Comparison of ENCODE assay signal across 8 cellular contexts in the genomic region with DNA sequence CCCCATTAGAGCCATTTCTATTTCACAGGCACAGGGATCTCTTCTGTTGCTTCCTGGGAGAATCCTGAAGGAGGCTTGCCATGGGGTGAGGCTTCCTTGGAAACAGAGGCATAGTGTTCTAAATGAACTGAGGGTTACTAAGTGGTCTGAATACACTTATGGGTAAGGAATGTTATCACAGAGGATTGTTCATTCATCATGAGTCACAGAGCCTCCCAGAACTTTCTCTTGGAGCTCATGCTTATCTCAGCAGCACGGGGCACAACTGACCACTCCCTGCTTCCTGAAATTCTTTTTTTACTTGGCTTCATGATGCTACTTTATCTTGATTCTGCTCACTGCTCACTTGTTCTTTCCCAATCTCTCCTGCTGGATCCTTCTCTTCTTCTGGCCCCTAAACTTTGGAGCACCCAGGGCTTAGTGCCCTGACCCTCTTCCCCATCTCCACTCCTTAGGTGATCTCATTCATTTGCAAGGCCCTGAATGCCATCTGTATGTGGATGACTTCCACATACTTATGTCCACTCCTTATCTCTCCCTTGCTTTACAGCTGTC. TPM values are rescaled to one million over a fixed set of nuclear protein-coding genes. Genes with fewer than 3 reads are reported as not detected.
DNase-seq lines count a peak whose midpoint lies in the region; ATAC-seq and TF ChIP-seq lines count a peak whose summit lies in the region.
"Had no signal": no experiment of that assay in that cellular context is flagged by ENCODE, and none has a peak within 500 bp of the region (broad histone marks: within the 10 kb centered on the region; RNA-seq: fewer than 3 reads in every experiment).

No MANE protein-coding gene starts in this region.

- peak overlapping the region; percentile 25; the same call in 1 of the 2 replicates for H4K5ac ChIP-seq in IMR-90 (ENCODE audit: low read depth, low read length)

- H3K27ac ChIP-seq in IMR-90 (ENCODE audit: insufficient read depth, low read length) (peak overlapping the region; percentile 71), left lung (peak overlapping the region; percentile 58 to 68), aorta (ENCODE audit: low read depth in 1 of 2, low read length in 2 of 2) (peak overlapping the region; percentile 70 to 92), substantia nigra (ENCODE audit: low read depth, low read length, poor library complexity, severe bottlenecking) (no peak overlapping the region)

- H2BK15ac ChIP-seq in IMR-90 (ENCODE audit: low read depth, low read length), result peak overlapping the region; percentile 88; the same call in 2 of the 3 replicates

- H3K4me1 ChIP-seq in IMR-90 (ENCODE audit: control insufficient read depth, insufficient read depth, low read length) (peaks cover 18% of the 10 kb centered on the region), left lung (peaks cover 12 to 32% of the 10 kb centered on the region in 2 donors), aorta (ENCODE audit: control insufficient read depth in 1 of 2, insufficient read depth in 2 of 2, low read length in 2 of 2) (peaks cover 2 to 19% of the 10 kb centered on the region in 2 donors)

- H3K4me1 Mint-ChIP-seq in activated CD4-positive, alpha-beta T cell treated with anti-CD3 and anti-CD28 coated beads for 36 hours, result peaks cover 3% of the 10 kb centered on the region

- H3K36me3 ChIP-seq in IMR-90 (ENCODE audit: control insufficient read depth, insufficient read depth, low read length), result no peaks in the 10 kb centered on the region; the same call in 1 of the 2 replicates
- H3K36me3 ChIP-seq in left lung, result no peaks in the 10 kb centered on the region
- no peaks in the 10 kb centered on the region for H3K36me3 ChIP-seq in aorta (ENCODE audit: control insufficient read depth in 1 of 2, insufficient read depth in 2 of 2, low read length in 1 of 2)

- H2BK5ac ChIP-seq in IMR-90 (ENCODE audit: low read depth, low read length, poor library complexity, severe bottlenecking), result peak overlapping the region; percentile 74

- H3K4me3 ChIP-seq in IMR-90 (ENCODE audit: insufficient read depth, low read depth, low read length) (no peak overlapping the region), cardiac fibroblast (replicated peaks in 1 of 2; ENCODE audit: low read depth in 2 of 2, low read length in 2 of 2) (no peak overlapping the region), left lung (no peak overlapping the region), aorta (ENCODE audit: low read length in 2 of 2) (no peak overlapping the region)

- peak overlapping the region; percentile 73 for H3K4ac ChIP-seq in IMR-90 (ENCODE audit: low read depth, low read length)

- H4K91ac ChIP-seq in IMR-90 (ENCODE audit: insufficient read depth, low read depth, low read length), result peak overlapping the region; percentile 82

- H3K36me3 Mint-ChIP-seq in activated CD4-positive, alpha-beta T cell treated with anti-CD3 and anti-CD28 coated beads for 36 hours (ENCODE audit: low read depth), result peaks cover 6% of the 10 kb centered on the region

- TF ChIP-seq CTCF in IMR-90 (conservative IDR thresholded peaks at IDR 0.05; ENCODE audit: low read depth, low read length) (no peak; the same call in 1 of the 2 replicates), cardiac fibroblast (IDR thresholded peaks at IDR 0.05; ENCODE audit: low read depth, low read length) (no peak), left lung (IDR thresholded peaks at IDR 0.05) (no peak)

- H2AK5ac ChIP-seq in IMR-90 (ENCODE audit: low read depth, low read length), result peak overlapping the region; percentile 60

- POLR2A ChIA-PET in IMR-90 (lab: Charles Lee; ENCODE audit: unreplicated experiment), result no interaction called here
- POLR2A ChIA-PET in activated CD4-positive, alpha-beta T cell treated with anti-CD3 and anti-CD28 coated beads for 36 hours (lab: Charles Lee), result no interaction called here

- peaks cover 33 to 69% of the 10 kb centered on the region in 2 experiments for H3K79me1 ChIP-seq in IMR-90 (ENCODE audit: low read depth in 1 of 2, low read length in 2 of 2)

- H3K14ac ChIP-seq in IMR-90 (replicated peaks; ENCODE audit: low read depth, low read length), result peak overlapping the region; percentile 79

- peak; percentile 98 for DNase-seq in IMR-90
- peak; percentile 95 to 97 for DNase-seq in cardiac fibroblast (ENCODE audit: low read depth in 2 of 2)
- DNase-seq in left lung, result peak in 1 of 2 donors; percentile 33
- peak in 1 of 2 donors; percentile 63 for DNase-seq in aorta
- no peak for DNase-seq in substantia nigra (lab: John Stamatoyannopoulos, UW)
- DNase-seq in ureter (ENCODE audit: low spot score), result no peak
- DNase-seq in activated CD4-positive, alpha-beta T cell treated with anti-CD3 and anti-CD28 coated beads for 36 hours, result no peak
- DNase-seq: activated CD4-positive, alpha-beta T cell treated with anti-CD3 and anti-CD28 coated beads, Interleukin-2, amount 50 U/mL, for 48 hours had no signal

- peak overlapping the region; percentile 75; the same call in 1 of the 2 replicates for H3K23ac ChIP-seq in IMR-90 (ENCODE audit: low read depth, low read length)

- H3K56ac ChIP-seq in IMR-90 (ENCODE audit: extremely low read depth, insufficient read depth, low read length), result peak overlapping the region; percentile 70

- intact Hi-C loops in IMR-90 (cut with micrococcal nuclease), result loop anchor here (1.0 to 5.0 kb wide), 2 partner anchors 63 to 269 kb away; no protein-coding TSS in a partner anchor
- intact Hi-C loops in left lung (cut with DNase I), result no loop called here
- intact Hi-C loops in aorta (cut with DNase I), result loop anchor here (1.0 to 10.0 kb wide), 5 partner anchors 32 to 59 kb away; partner anchors contain the start of gene ANO6 (in 2 of the 2)
- intact Hi-C loops in activated CD4-positive, alpha-beta T cell treated with anti-CD3 and anti-CD28 coated beads for 36 hours (cut with DNase I, micrococcal nuclease), result no loop called here

- WGBS in IMR-90 (ENCODE audit: extremely low coverage in 2 of 2, insufficient read length in 1 of 2), 2 experiments, result no CpG with 5 or more reads among the region's 1 CpG
- WGBS in aorta, 2 donors, result 0 to 4% methylated on average over 1 of the region's 1 CpG

- CTCF ChIA-PET in IMR-90 (lab: Yijun Ruan, JAX), result no interaction called here
- CTCF ChIA-PET in activated CD4-positive, alpha-beta T cell treated with anti-CD3 and anti-CD28 coated beads for 36 hours (lab: Charles Lee), result no interaction called here

- dilution Hi-C loops in IMR-90 (cut with HindIII; ENCODE audit: low sequenced_read_pairs, unreplicated experiment), result no loop called here

- H2AK9ac ChIP-seq in IMR-90 (replicated peaks; ENCODE audit: low read depth, low read length, poor library complexity), result peak overlapping the region; percentile 91

- peak overlapping the region; percentile 71 for H2BK20ac ChIP-seq in IMR-90 (ENCODE audit: low read depth, low read length)

- no peak overlapping the region for H3K4me3 Mint-ChIP-seq in activated CD4-positive, alpha-beta T cell treated with anti-CD3 and anti-CD28 coated beads for 36 hours

- BruUV-seq in IMR-90 (replicated peaks; lab: Mats Ljungman, UMichigan), result no TSS peak

- H4K20me1 ChIP-seq in IMR-90 (ENCODE audit: insufficient read depth, low read length), result peaks cover 13% of the 10 kb centered on the region; the same call in 1 of the 2 replicates

- H2BK120ac ChIP-seq in IMR-90 (ENCODE audit: low read depth, low read length), result peak overlapping the region; percentile 87

- no peak overlapping the region for H3K9ac ChIP-seq in IMR-90 (ENCODE audit: low read depth, low read length)

- no peak overlapping the region for H3K27ac Mint-ChIP-seq in activated CD4-positive, alpha-beta T cell treated with anti-CD3 and anti-CD28 coated beads for 36 hours

- H2AFZ ChIP-seq in IMR-90 (replicated peaks; ENCODE audit: low read length, poor library complexity), result peak overlapping the region; percentile 56

- H3K18ac ChIP-seq in IMR-90 (ENCODE audit: low read depth, low read length), result peak overlapping the region; percentile 55; the same call in 1 of the 2 replicates

- H3K27me3 ChIP-seq in IMR-90 (ENCODE audit: control insufficient read depth, insufficient read depth, low read length) (no peaks in the 10 kb centered on the region), left lung (no peaks in the 10 kb centered on the region), aorta (ENCODE audit: control insufficient read depth in 1 of 2, insufficient read depth in 2 of 2, low read length in 1 of 2) (no peaks in the 10 kb centered on the region)

- H3K27me3 Mint-ChIP-seq in activated CD4-positive, alpha-beta T cell treated with anti-CD3 and anti-CD28 coated beads for 36 hours, result no peaks in the 10 kb centered on the region

- H3K4me2 ChIP-seq in IMR-90 (ENCODE audit: low read depth, low read length), result peak overlapping the region; percentile 45

- in situ Hi-C loops in IMR-90 (cut with MboI; ENCODE audit: low sequenced_read_pairs), result no loop called here

- peak; percentile 48; the same call in 1 of the 2 replicates for TF ChIP-seq POLR2A in IMR-90 (IDR thresholded peaks at IDR 0.05; ENCODE audit: low read depth, low read length)

- no peaks in the 10 kb centered on the region for H3K9me3 Mint-ChIP-seq in activated CD4-positive, alpha-beta T cell treated with anti-CD3 and anti-CD28 coated beads for 36 hours (ENCODE audit: low read depth)

- H4K8ac ChIP-seq in IMR-90 (ENCODE audit: low read depth in 2 of 2, low read length in 2 of 2), result peak overlapping the region; percentile 42 to 83

- no peaks in the 10 kb centered on the region for H3K9me3 ChIP-seq in IMR-90 (ENCODE audit: control insufficient read depth, insufficient read depth, low read length)
- H3K9me3 ChIP-seq in left lung, result no peaks in the 10 kb centered on the region
- H3K9me3 ChIP-seq in aorta (ENCODE audit: control insufficient read depth, low read length), result no peaks in the 10 kb centered on the region

- ATAC-seq in IMR-90 (ENCODE audit: low read depth) (peak; percentile 95), left lung (peak; percentile 87), aorta (ENCODE audit: low FRiP score) (peak; percentile 82)
- ATAC-seq in activated CD4-positive, alpha-beta T cell treated with anti-CD3 and anti-CD28 coated beads for 36 hours, result no peak

- peaks cover 22% of the 10 kb centered on the region for H3K9me1 ChIP-seq in IMR-90 (ENCODE audit: insufficient read depth, low read length)

- peak; percentile 16 for TF ChIP-seq RAD21 in IMR-90 (IDR thresholded peaks at IDR 0.05; ENCODE audit: low read length)

TF ChIP-seq in IMR-90, 13 proteins besides CTCF, POLR2A, EP300 and RAD21 (continues in another document):
- TF ChIP-seq CHD1 (IDR thresholded peaks at IDR 0.05; ENCODE audit: low read depth, low read length) (0 out of 2 replicates have a peak, but pooled peaks have one; percentile 54), FOS (IDR thresholded peaks at IDR 0.05; ENCODE audit: low read depth, low read length) (peak; percentile 91), MXI1 (IDR thresholded peaks at IDR 0.05; ENCODE audit: borderline replicate concordance, low read depth, low read length) (peak; percentile 52; the same call in 1 of the 2 replicates)

RNA-seq across cellular contexts. Expression of gene ANO6, which starts 57.9 kb away (rescaled TPM):
- total RNA-seq in IMR-90 (2012; rRNA removed), result 41.0 and 46.7 TPM in 2 replicates
- 18.1 and 21.6 TPM in 2 replicates for polyA plus RNA-seq in IMR-90 (2012; rRNA removed)
- polyA plus RNA-seq in IMR-90 (2012; cell fraction: cytosol; rRNA removed), result 6.1 and 6.7 TPM in 2 replicates
- polyA plus RNA-seq in IMR-90 (2012; cell fraction: nucleus; rRNA removed; ENCODE audit: low replicate concordance), result 2.8 and 17.3 TPM in 2 replicates
- total RNA-seq in left lung, result 10 to 100 TPM; 63.8 to 79.7 TPM
- 100 to 1,000 TPM in 1 of 2 donors, 10 to 100 TPM in 1; 88.3 to 129 TPM for total RNA-seq in aorta
- 10 to 100 TPM; 16.0 to 41.0 TPM for polyA plus RNA-seq in aorta
- 80.9 TPM for total RNA-seq in ureter
- total RNA-seq in activated CD4-positive, alpha-beta T cell treated with anti-CD3 and anti-CD28 coated beads for 36 hours, result 10 to 100 TPM; 18.7 to 20.3 TPM

Comparison
In these comparisons a context has a peak if more than half of its experiments do, and no peak if none do; other contexts are left out.
1. DNase-seq: peak in IMR-90 (single experiment) and cardiac fibroblast (2 of 2); none in substantia nigra (0 of 49), ureter (single experiment) and activated CD4-positive, alpha-beta T cell treated with anti-CD3 and anti-CD28 coated beads for 36 hours (single experiment).
2. intact Hi-C loops: an anchor here in IMR-90 (1.0 to 5.0 kb wide) and aorta (1.0 to 10.0 kb wide); none called in left lung and activated CD4-positive, alpha-beta T cell treated with anti-CD3 and anti-CD28 coated beads for 36 hours.